Comparison of ENCODE assay signal across 17 cellular contexts in genomic region chr4:40870076-40870624, GRCh38.
"Had no signal": no experiment of that assay in that cellular context is flagged by ENCODE, and none has a peak within 500 bp of the region (broad histone marks: within the 10 kb centered on the region; RNA-seq: fewer than 3 reads in every experiment).

No MANE protein-coding gene starts in this region.

- DNase-seq: effector CD4-positive, alpha-beta T cell; endodermal cell; foreskin melanocyte; heart left ventricle; hypothalamus; mucosa of descending colon; naive thymus-derived CD8-positive, alpha-beta T cell; pancreas; right lobe of liver; stimulated activated CD4-positive, alpha-beta T cell treated with anti-CD3 and anti-CD28 coated beads, Interleukin-4, amount 100 ng/mL, for 1 hour; stimulated activated CD8-positive, alpha-beta memory T cell treated with anti-CD3 and anti-CD28 coated beads, Interleukin-4, amount 100 ng/mL, for 48 hours; stimulated activated naive CD8-positive, alpha-beta T cell treated with anti-CD3 and anti-CD28 coated beads, Interleukin-15, Interleukin-2, amounts not matched to agents 100 U/mL and 50 U/mL, for 24 hours; thyroid gland; upper lobe of left lung; uterus had no signal

- ATAC-seq: heart left ventricle; left lobe of liver; mucosa of descending colon; naive thymus-derived CD8-positive, alpha-beta T cell; pancreas; right lobe of liver; stimulated activated effector memory CD8-positive, alpha-beta T cell treated with anti-CD3 and anti-CD28 coated beads, Interleukin-12 subunit alpha, Interleukin-12 subunit beta, amount 100 ng/mL, for 72 hours; stimulated activated naive CD8-positive, alpha-beta T cell treated with anti-CD3 and anti-CD28 coated beads, Interleukin-15, Interleukin-2, amounts not matched to agents 100 U/mL and 50 U/mL, for 24 hours had no signal
